ENCODE assay signal across 28 cellular contexts in genomic region chr5:137815202-137815990, GRCh38. TPM values are rescaled to one million over a fixed set of nuclear protein-coding genes. Genes with fewer than 3 reads are reported as not detected.
DNase-seq lines count a peak whose midpoint lies in the region; ATAC-seq, FAIRE-seq and TF ChIP-seq lines count a peak whose summit lies in the region.
"Had no signal": no experiment of that assay in that cellular context is flagged by ENCODE, and none has a peak within 500 bp of the region (broad histone marks: within the 10 kb centered on the region; RNA-seq: fewer than 3 reads in every experiment).

No MANE protein-coding gene starts in this region.

- DNase-seq in Right ventricle myocardium superior (no peak), left cardiac atrium (no peak), esophagus muscularis mucosa (ENCODE audit: extremely low spot score) (no peak), pancreas (peak in 1 of 6 donors; percentile 9), mucosa of gallbladder (ENCODE audit: low spot score) (no peak), kidney glomerular epithelial cell (lab: John Stamatoyannopoulos, UW) (no peak)
- DNase-seq in activated T-cell treated with anti-CD3 and anti-CD28 coated beads, Interleukin-2, amount 50 U/mL, for 4 hours = no peak
- DNase-seq: activated CD8-positive, alpha-beta memory T cell treated with anti-CD3 and anti-CD28 coated beads, Interleukin-2, amount 50 U/mL, for 4 hours; activated naive CD8-positive, alpha-beta T cell treated with anti-CD3 and anti-CD28 coated beads, Interleukin-2, amount 10 ng/mL, durations not matched to agents 7 days and 5 days; BE2C; brain microvascular endothelial cell; Caco-2; effector memory CD8-positive, alpha-beta T cell; GOT3; left colon; NCI-H1417; NCI-H2171; NCI-H526 treated with DMSO at 0.1 percent for 48 hours; stimulated activated CD4-positive, alpha-beta T cell treated with anti-CD3 and anti-CD28 coated beads, Interleukin-12 subunit alpha, Interleukin-12 subunit beta, amount 100 ng/mL, for 4 hours; stimulated activated naive CD8-positive, alpha-beta T cell treated with anti-CD3 and anti-CD28 coated beads, Interleukin-15, amount 100 ng/mL, for 72 hours; T-helper 9 cell; tibial artery had no signal

- WGBS in esophagus muscularis mucosa = 42% methylated on average over 3 of the region's 3 CpGs
- 15% methylated on average over 3 of the region's 3 CpGs for WGBS in pancreas, 2 donors

- FAIRE-seq in pancreas (lab: Jason Lieb, UNC) = no peak
- FAIRE-seq: colon had no signal

- H3K9me3 Mint-ChIP-seq in activated T-cell treated with anti-CD3 and anti-CD28 coated beads, Interleukin-2, amount 50 U/mL, for 4 hours = peaks cover 5% of the 10 kb centered on the region
- H3K9me3 Mint-ChIP-seq: stimulated activated naive CD8-positive, alpha-beta T cell treated with anti-CD3 and anti-CD28 coated beads, Interleukin-15, amount 100 ng/mL, for 72 hours had no signal

- H3K4me3 ChIP-seq in esophagus muscularis mucosa = no peak overlapping the region
- H3K4me3 ChIP-seq in pancreas = no peak overlapping the region
- H3K4me3 ChIP-seq: tibial artery had no signal

- H3K36me3 ChIP-seq in esophagus muscularis mucosa = peaks cover 0 to 18% (median 0%) of the 10 kb centered on the region in 4 donors
- no peaks in the 10 kb centered on the region for H3K36me3 ChIP-seq in pancreas
- H3K36me3 ChIP-seq: BE2C, brain microvascular endothelial cell, tibial artery had no signal

- H3K4me3 Mint-ChIP-seq in activated T-cell treated with anti-CD3 and anti-CD28 coated beads, Interleukin-2, amount 50 U/mL, for 4 hours = no peak overlapping the region
- H3K4me3 Mint-ChIP-seq: activated naive CD8-positive, alpha-beta T cell treated with anti-CD3 and anti-CD28 coated beads, Interleukin-2, amount 10 ng/mL, durations not matched to agents 7 days and 5 days; effector memory CD8-positive, alpha-beta T cell; stimulated activated naive CD8-positive, alpha-beta T cell treated with anti-CD3 and anti-CD28 coated beads, Interleukin-15, amount 100 ng/mL, for 72 hours; WTC11 had no signal

- no peak for TF ChIP-seq CTCF in esophagus muscularis mucosa (IDR thresholded peaks at IDR 0.05)
- no peak for TF ChIP-seq CTCF in pancreas (IDR thresholded peaks at IDR 0.05)

- H3K36me3 Mint-ChIP-seq in activated T-cell treated with anti-CD3 and anti-CD28 coated beads, Interleukin-2, amount 50 U/mL, for 4 hours (ENCODE audit: insufficient read depth) = peaks cover 5% of the 10 kb centered on the region
- H3K36me3 Mint-ChIP-seq: WTC11 had no signal

- H3K27me3 ChIP-seq in esophagus muscularis mucosa (no peaks in the 10 kb centered on the region), pancreas (no peaks in the 10 kb centered on the region)
- H3K27me3 ChIP-seq: BE2C, brain microvascular endothelial cell, tibial artery had no signal

- H3K27me3 Mint-ChIP-seq in activated T-cell treated with anti-CD3 and anti-CD28 coated beads, Interleukin-2, amount 50 U/mL, for 4 hours (ENCODE audit: low read depth) = no peaks in the 10 kb centered on the region
- H3K27me3 Mint-ChIP-seq: activated naive CD8-positive, alpha-beta T cell treated with anti-CD3 and anti-CD28 coated beads, Interleukin-2, amount 10 ng/mL, durations not matched to agents 7 days and 5 days; stimulated activated naive CD8-positive, alpha-beta T cell treated with anti-CD3 and anti-CD28 coated beads, Interleukin-15, amount 100 ng/mL, for 72 hours had no signal

- TF ChIP-seq EP300 in esophagus muscularis mucosa (IDR thresholded peaks at IDR 0.05) = no peak

- H3K4me1 ChIP-seq in esophagus muscularis mucosa = peaks cover 0 to 13% (median 13%) of the 10 kb centered on the region in 4 donors
- peaks cover 0 to 13% (median 11%) of the 10 kb centered on the region in 3 donors for H3K4me1 ChIP-seq in pancreas
- H3K4me1 ChIP-seq: BE2C, Caco-2 had no signal

- intact Hi-C loops in Right ventricle myocardium superior (cut with DNase I) = no loop called here
- intact Hi-C loops in left cardiac atrium (cut with DNase I) = no loop called here
- intact Hi-C loops in esophagus muscularis mucosa (cut with DNase I) = no loop called here
- intact Hi-C loops in pancreas (cut with DNase I) = no loop called here

- no peak for TF ChIP-seq POLR2A in esophagus muscularis mucosa (IDR thresholded peaks at IDR 0.05; ENCODE audit: low read depth)

- H3K9me3 ChIP-seq in esophagus muscularis mucosa (no peaks in the 10 kb centered on the region), pancreas (no peaks in the 10 kb centered on the region)
- H3K9me3 ChIP-seq: BE2C, Caco-2, tibial artery had no signal

- H3K27ac ChIP-seq in esophagus muscularis mucosa (replicated peaks in 1 of 4) (peak overlapping the region; percentile 6 to 68 (median 28)), pancreas (peak overlapping the region in 1 of 4 donors; percentile 27)
- H3K27ac ChIP-seq: brain microvascular endothelial cell, tibial artery had no signal

- no peaks in the 10 kb centered on the region for H3K4me1 Mint-ChIP-seq in activated T-cell treated with anti-CD3 and anti-CD28 coated beads, Interleukin-2, amount 50 U/mL, for 4 hours (ENCODE audit: low read depth)
- H3K4me1 Mint-ChIP-seq: activated naive CD8-positive, alpha-beta T cell treated with anti-CD3 and anti-CD28 coated beads, Interleukin-2, amount 10 ng/mL, durations not matched to agents 7 days and 5 days; stimulated activated naive CD8-positive, alpha-beta T cell treated with anti-CD3 and anti-CD28 coated beads, Interleukin-15, amount 100 ng/mL, for 72 hours; WTC11 had no signal

- ATAC-seq in Right ventricle myocardium superior (ENCODE audit: poor library complexity) (peak; percentile 42), left cardiac atrium (no peak), pancreas (peak; percentile 70 to 90 (median 80)), GM21528 (IDR thresholded peaks at IDR 0.05; ENCODE audit: low FRiP score, unreplicated experiment) (no peak)
- ATAC-seq in activated T-cell treated with anti-CD3 and anti-CD28 coated beads, Interleukin-2, amount 50 U/mL, for 4 hours = no peak
- ATAC-seq: effector memory CD8-positive, alpha-beta T cell; left colon; stimulated activated naive CD8-positive, alpha-beta T cell treated with anti-CD3 and anti-CD28 coated beads, Interleukin-15, amount 100 ng/mL, for 72 hours; WTC11 had no signal

RNA-seq across cellular contexts. Expression of gene MYOT, which starts 52.3 kb away (rescaled TPM):
- total RNA-seq in Right ventricle myocardium superior (11.7 TPM), left cardiac atrium (100 to 1,000 TPM in 1 of 2 donors, 10 to 100 TPM in 1; 90.8 to 117 TPM), esophagus muscularis mucosa (10 to 100 TPM; 19.4 to 35.6 (median 30.0) TPM), pancreas (under 1 TPM in 4 of 6 donors, not detected in 2; 0.19 to 0.56 (median 0.40) TPM), mucosa of gallbladder (3.7 TPM)
- polyA plus RNA-seq in pancreas = 1 to 10 TPM in 1 of 2 donors, under 1 TPM in 1; 0.34 to 1.2 TPM
- not detected for total RNA-seq in activated T-cell treated with anti-CD3 and anti-CD28 coated beads, Interleukin-2, amount 50 U/mL, for 4 hours
- total RNA-seq: A673; activated naive CD8-positive, alpha-beta T cell treated with anti-CD3 and anti-CD28 coated beads, Interleukin-2, amount 10 ng/mL, durations not matched to agents 7 days and 5 days; Caco-2; fibroblast of lung; RPMI7951; WTC11 had no signal
- polyA plus RNA-seq: fibroblast of lung had no signal

Comparison
In these comparisons a context has a peak if more than half of its experiments do, and no peak if none do; other contexts are left out.
1. ATAC-seq: peak in Right ventricle myocardium superior (single experiment) and pancreas (4 of 4); none in left cardiac atrium (0 of 2), GM21528 (single experiment) and activated T-cell treated with anti-CD3 and anti-CD28 coated beads, Interleukin-2, amount 50 U/mL, for 4 hours (0 of 2).